In the genomic region with DNA sequence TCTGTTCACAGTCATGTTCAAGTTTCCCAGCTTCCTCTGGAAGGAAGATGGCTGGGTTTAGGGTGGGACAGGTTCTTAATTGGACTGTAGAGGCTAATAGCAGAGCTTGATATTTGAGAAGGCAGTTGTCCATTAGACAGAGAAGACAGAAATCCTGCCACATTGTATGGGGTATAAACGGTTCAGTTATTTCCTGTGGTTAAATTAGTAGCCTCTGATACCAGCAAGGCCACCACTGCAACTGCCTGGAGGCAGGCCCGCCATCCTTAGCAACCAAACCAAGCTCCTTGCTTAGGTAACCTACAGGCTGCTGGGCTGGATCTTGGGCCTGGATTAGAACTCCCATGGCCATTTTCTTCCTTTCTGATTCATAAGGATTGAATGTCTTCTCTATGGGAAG, we compare ENCODE assay signal across 30 cellular contexts.
"Had no signal": no experiment of that assay in that cellular context is flagged by ENCODE, and none has a peak within 500 bp of the region (broad histone marks: within the 10 kb centered on the region; RNA-seq: fewer than 3 reads in every experiment).

No MANE protein-coding gene starts in this region.

- H3K36me3 Mint-ChIP-seq: activated naive CD4-positive, alpha-beta T cell treated with anti-CD3 and anti-CD28 coated beads, Interleukin-2, amount 10 ng/mL, durations not matched to agents 7 days and 5 days; activated naive CD4-positive, alpha-beta T cell treated with anti-CD3 and anti-CD28 coated beads, Interleukin-2, amount 50 U/mL, for 72 hours; activated naive CD8-positive, alpha-beta T cell treated with anti-CD3 and anti-CD28 coated beads, Interleukin-2, amount 10 ng/mL, durations not matched to agents 7 days and 5 days; brain; WTC11 had no signal

- H3K27ac ChIP-seq: ascending aorta, coronary artery, dorsolateral prefrontal cortex, VCaP had no signal

- H3K4me1 Mint-ChIP-seq: activated CD4-positive, alpha-beta memory T cell treated with anti-CD3 and anti-CD28 coated beads, Interleukin-2, amount 10 ng/mL, durations not matched to agents 7 days and 5 days; activated CD4-positive, alpha-beta T cell treated with anti-CD3 and anti-CD28 coated beads, Interleukin-2, amount 10 ng/mL, durations not matched to agents 7 days and 5 days; activated naive CD4-positive, alpha-beta T cell treated with anti-CD3 and anti-CD28 coated beads, Interleukin-2, amount 10 ng/mL, durations not matched to agents 7 days and 5 days; activated naive CD8-positive, alpha-beta T cell treated with anti-CD3 and anti-CD28 coated beads, Interleukin-2, amount 10 ng/mL, durations not matched to agents 7 days and 5 days; brain; central memory CD8-positive, alpha-beta T cell; endodermal cell; T-helper 17 cell; WTC11 had no signal

- ATAC-seq: activated naive CD4-positive, alpha-beta T cell treated with anti-CD3 and anti-CD28 coated beads, Interleukin-2, amount 50 U/mL, for 72 hours; activated T-cell treated with anti-CD3 and anti-CD28 coated beads, Interleukin-2, amount 50 U/mL, for 72 hours; esophagus mucosa; T-helper 17 cell; WTC11 had no signal

- H3K4me3 Mint-ChIP-seq: activated CD4-positive, alpha-beta memory T cell treated with anti-CD3 and anti-CD28 coated beads, Interleukin-2, amount 10 ng/mL, durations not matched to agents 7 days and 5 days; activated CD4-positive, alpha-beta T cell treated with anti-CD3 and anti-CD28 coated beads, Interleukin-2, amount 10 ng/mL, durations not matched to agents 7 days and 5 days; activated naive CD4-positive, alpha-beta T cell treated with anti-CD3 and anti-CD28 coated beads, Interleukin-2, amount 10 ng/mL, durations not matched to agents 7 days and 5 days; activated naive CD8-positive, alpha-beta T cell treated with anti-CD3 and anti-CD28 coated beads, Interleukin-2, amount 10 ng/mL, durations not matched to agents 7 days and 5 days; activated T-cell treated with anti-CD3 and anti-CD28 coated beads, Interleukin-2, amount 50 U/mL, for 24 hours; activated T-cell treated with anti-CD3 and anti-CD28 coated beads, Interleukin-2, amount 50 U/mL, for 72 hours; brain; central memory CD8-positive, alpha-beta T cell; dendritic cell treated with granulocyte-macrophage colony-stimulating factor and Interleukin-4, amounts not matched to agents 40 ng/mL and 50 ng/mL, for 4 days; endodermal cell; T-helper 17 cell; T-helper 2 cell treated with Interferon-gamma antibody and Interleukin-4, amounts not matched to agents 5 μg/mL and 100 μg/mL, for 36 hours; WTC11 had no signal

- H3K36me3 ChIP-seq: ascending aorta had no signal

- H3K27me3 Mint-ChIP-seq: activated CD4-positive, alpha-beta memory T cell treated with anti-CD3 and anti-CD28 coated beads, Interleukin-2, amount 10 ng/mL, durations not matched to agents 7 days and 5 days; activated CD4-positive, alpha-beta T cell treated with anti-CD3 and anti-CD28 coated beads, Interleukin-2, amount 10 ng/mL, durations not matched to agents 7 days and 5 days; activated naive CD4-positive, alpha-beta T cell treated with anti-CD3 and anti-CD28 coated beads, Interleukin-2, amount 10 ng/mL, durations not matched to agents 7 days and 5 days; activated naive CD8-positive, alpha-beta T cell treated with anti-CD3 and anti-CD28 coated beads, Interleukin-2, amount 10 ng/mL, durations not matched to agents 7 days and 5 days; activated T-cell treated with anti-CD3 and anti-CD28 coated beads, Interleukin-2, amount 50 U/mL, for 24 hours; brain; central memory CD8-positive, alpha-beta T cell; dendritic cell treated with granulocyte-macrophage colony-stimulating factor and Interleukin-4, amounts not matched to agents 40 ng/mL and 50 ng/mL, for 4 days; T-helper 17 cell had no signal

- H3K9me3 Mint-ChIP-seq: endodermal cell had no signal

- H3K27ac Mint-ChIP-seq: activated CD4-positive, alpha-beta memory T cell treated with anti-CD3 and anti-CD28 coated beads, Interleukin-2, amount 10 ng/mL, durations not matched to agents 7 days and 5 days; activated CD4-positive, alpha-beta T cell treated with anti-CD3 and anti-CD28 coated beads, Interleukin-2, amount 10 ng/mL, durations not matched to agents 7 days and 5 days; activated naive CD4-positive, alpha-beta T cell treated with anti-CD3 and anti-CD28 coated beads, Interleukin-2, amount 10 ng/mL, durations not matched to agents 7 days and 5 days; activated naive CD4-positive, alpha-beta T cell treated with anti-CD3 and anti-CD28 coated beads, Interleukin-2, amount 50 U/mL, for 72 hours; activated naive CD8-positive, alpha-beta T cell treated with anti-CD3 and anti-CD28 coated beads, Interleukin-2, amount 10 ng/mL, durations not matched to agents 7 days and 5 days; activated T-cell treated with anti-CD3 and anti-CD28 coated beads, Interleukin-2, amount 50 U/mL, for 24 hours; activated T-cell treated with anti-CD3 and anti-CD28 coated beads, Interleukin-2, amount 50 U/mL, for 72 hours; brain; dendritic cell treated with granulocyte-macrophage colony-stimulating factor and Interleukin-4, amounts not matched to agents 40 ng/mL and 50 ng/mL, for 4 days; endodermal cell; T-helper 17 cell; T-helper 2 cell treated with Interferon-gamma antibody and Interleukin-4, amounts not matched to agents 5 μg/mL and 100 μg/mL, for 36 hours; WTC11 had no signal

- H3K4me3 ChIP-seq: ascending aorta, coronary artery, dorsolateral prefrontal cortex had no signal

- H3K4me1 ChIP-seq: ascending aorta had no signal

- H3K9me3 ChIP-seq: ascending aorta had no signal

- H3K27me3 ChIP-seq: ascending aorta, dorsolateral prefrontal cortex had no signal

- DNase-seq: activated CD4-positive, alpha-beta memory T cell treated with anti-CD3 and anti-CD28 coated beads, Interleukin-2, amount 10 ng/mL, durations not matched to agents 7 days and 5 days; activated CD4-positive, alpha-beta T cell treated with anti-CD3 and anti-CD28 coated beads for 1 hour; activated CD4-positive, alpha-beta T cell treated with anti-CD3 and anti-CD28 coated beads for 4 hours; activated CD4-positive, alpha-beta T cell treated with anti-CD3 and anti-CD28 coated beads, Interleukin-2, amount 10 ng/mL, durations not matched to agents 7 days and 5 days; activated CD4-positive, alpha-beta T cell treated with anti-CD3 and anti-CD28 coated beads, Interleukin-2, amount 50 U/mL, for 4 hours; activated CD8-positive, alpha-beta memory T cell treated with anti-CD3 and anti-CD28 coated beads, Interleukin-2, amount 50 U/mL, for 48 hours; activated gamma-delta T cell; activated naive CD4-positive, alpha-beta T cell; activated naive CD4-positive, alpha-beta T cell treated with anti-CD3 and anti-CD28 coated beads, Interleukin-2, amount 10 ng/mL, durations not matched to agents 7 days and 5 days; activated naive CD8-positive, alpha-beta T cell treated with anti-CD3 and anti-CD28 coated beads, Interleukin-2, amount 10 ng/mL, durations not matched to agents 7 days and 5 days; activated T-cell treated with anti-CD3 and anti-CD28 coated beads for 4 hours; activated T-cell treated with anti-CD3 and anti-CD28 coated beads, Interleukin-2, amount 50 U/mL, for 24 hours; activated T-cell treated with anti-CD3 and anti-CD28 coated beads, Interleukin-2, amount 50 U/mL, for 72 hours; dorsolateral prefrontal cortex; effector memory CD4-positive, alpha-beta T cell; endodermal cell; foreskin fibroblast; head of caudate nucleus; T-helper 17 cell; T1000 had no signal
